Comparison of ENCODE assay signal across 7 cellular contexts in the genomic region with DNA sequence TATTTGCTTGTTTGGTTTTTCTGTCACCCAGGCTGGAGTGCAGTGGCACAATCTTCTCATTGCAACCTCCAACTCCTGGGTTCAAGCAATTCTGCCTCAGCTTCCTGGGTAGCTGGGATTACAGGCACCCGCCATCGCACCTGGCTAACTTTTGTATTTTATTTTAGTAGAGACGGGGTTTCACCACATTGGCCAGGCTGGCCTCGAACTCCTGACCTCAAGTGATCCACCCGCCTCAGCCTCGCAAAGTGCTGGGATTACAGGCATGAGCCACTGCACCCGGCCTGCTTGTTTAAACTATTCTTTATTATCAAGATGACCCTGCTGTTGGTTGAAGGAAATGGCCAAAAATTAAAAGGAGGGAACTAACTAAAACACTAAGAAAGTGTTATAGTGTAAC. TPM values are rescaled to one million over a fixed set of nuclear protein-coding genes. Genes with fewer than 3 reads are reported as not detected.
DNase-seq lines count a peak whose midpoint lies in the region; ATAC-seq, FAIRE-seq and TF ChIP-seq lines count a peak whose summit lies in the region.
"Not testable (repeated sequence)": the region's sequence is repeated elsewhere in the genome, so short reads cannot be mapped to it uniquely, and the experiment has no call there.

No MANE protein-coding gene starts in this region.

- ATAC-seq in CD8-positive, alpha-beta T cell; WTC11; GM12878: not testable (repeated sequence)

- DNase-seq in CD8-positive, alpha-beta T cell; NB4 (ENCODE audit: low read depth); WTC11 (ENCODE audit: low spot score); activated T-cell treated with anti-CD3 and anti-CD28 coated beads, Interleukin-2, amount 50 U/mL, for 24 hours; GM12878 (ENCODE audit: low read depth, low spot score); hepatocyte (ENCODE audit: low spot score); neural progenitor cell (ENCODE audit: low spot score): not testable (repeated sequence)

- not testable (repeated sequence) for H3K9ac ChIP-seq in GM12878 (ENCODE audit: control insufficient read depth, insufficient read depth, low read length); neural progenitor cell

- peaks cover 14% of the 10 kb centered on the region for H4K20me1 ChIP-seq in GM12878 (ENCODE audit: control insufficient read depth, insufficient read depth)
- peaks cover 100% of the 10 kb centered on the region for H4K20me1 ChIP-seq in hepatocyte (ENCODE audit: insufficient read depth, poor library complexity, severe bottlenecking)
- H4K20me1 ChIP-seq in neural progenitor cell (ENCODE audit: low read depth), result peaks cover 100% of the 10 kb centered on the region

- not testable (repeated sequence) for H3K27me3 ChIP-seq in CD8-positive, alpha-beta T cell (ENCODE audit: insufficient read depth, low read length); GM12878 (replicated peaks in 1 of 2; ENCODE audit: control insufficient read depth in 2 of 2, insufficient read depth in 2 of 2, low read length in 1 of 2); hepatocyte; neural progenitor cell

- FAIRE-seq in GM12878 (lab: Jason Lieb, UNC), result not testable (repeated sequence)

- TF ChIP-seq CTCF in CD8-positive, alpha-beta T cell (IDR thresholded peaks at IDR 0.05); NB4 (IDR thresholded peaks at IDR 0.05; ENCODE audit: low read depth, low read length); WTC11 (IDR thresholded peaks at IDR 0.05); GM12878 (IDR thresholded peaks at IDR 0.05 in 2 of 3, conservative IDR thresholded peaks at IDR 0.05 in 1 of 3; ENCODE audit: control insufficient read depth in 2 of 3, extremely low read depth in 1 of 3, insufficient read depth in 1 of 3, low read depth in 3 of 3, low read length in 3 of 3); hepatocyte (IDR thresholded peaks at IDR 0.05; ENCODE audit: poor library complexity); neural progenitor cell (IDR thresholded peaks at IDR 0.05): not testable (repeated sequence)

- H3K27me3 Mint-ChIP-seq in CD8-positive, alpha-beta T cell (ENCODE audit: low read depth); WTC11 (ENCODE audit: low read depth); activated T-cell treated with anti-CD3 and anti-CD28 coated beads, Interleukin-2, amount 50 U/mL, for 24 hours; neural progenitor cell (ENCODE audit: insufficient read depth, low read depth): not testable (repeated sequence)

- not testable (repeated sequence) for H3K9me2 ChIP-seq in hepatocyte (replicated peaks; ENCODE audit: insufficient read depth)

- not testable (repeated sequence) for H2AFZ ChIP-seq in GM12878 (ENCODE audit: control insufficient read depth, low read depth, low read length); hepatocyte; neural progenitor cell (replicated peaks)

- not testable (repeated sequence) for TF ChIP-seq RAD21 in GM12878 (IDR thresholded peaks at IDR 0.05; ENCODE audit: insufficient read depth, low read depth, low read length)

- H3F3A ChIP-seq in neural progenitor cell (ENCODE audit: low read depth), result peaks cover 19% of the 10 kb centered on the region

- peaks cover 31% of the 10 kb centered on the region for H3K36me3 Mint-ChIP-seq in CD8-positive, alpha-beta T cell
- H3K36me3 Mint-ChIP-seq in WTC11 (peaks cover 34% of the 10 kb centered on the region), neural progenitor cell (peaks cover 33% of the 10 kb centered on the region)
- H3K36me3 Mint-ChIP-seq in activated T-cell treated with anti-CD3 and anti-CD28 coated beads, Interleukin-2, amount 50 U/mL, for 24 hours (ENCODE audit: low read depth), result peaks cover 71% of the 10 kb centered on the region

- not testable (repeated sequence) for H3K9me3 ChIP-seq in CD8-positive, alpha-beta T cell (ENCODE audit: low read length); GM12878 (replicated peaks; ENCODE audit: control insufficient read depth, insufficient read depth, low read length); hepatocyte (ENCODE audit: low read depth); neural progenitor cell (ENCODE audit: low read depth)

- not testable (repeated sequence) for H3K9me3 Mint-ChIP-seq in CD8-positive, alpha-beta T cell; WTC11; activated T-cell treated with anti-CD3 and anti-CD28 coated beads, Interleukin-2, amount 50 U/mL, for 24 hours; neural progenitor cell

- not testable (repeated sequence) for H3K27ac ChIP-seq in CD8-positive, alpha-beta T cell (ENCODE audit: low read depth, low read length); GM12878 (ENCODE audit: control insufficient read depth, insufficient read depth); hepatocyte; neural progenitor cell

- TF ChIP-seq POLR2A in NB4 (IDR thresholded peaks at IDR 0.05; ENCODE audit: extremely low read depth, insufficient read length); GM12878 (IDR thresholded peaks at IDR 0.05; ENCODE audit: low read depth, low read length): not testable (repeated sequence)

- not testable (repeated sequence) for BruUV-seq in GM12878 (replicated peaks; lab: Mats Ljungman, UMichigan)

- SMC1A ChIA-PET in GM12878 (lab: Charles Lee; ENCODE audit: uncharacterized antibody, unreplicated experiment), result interaction anchor here (1.0 to 2.8 kb wide), 3 partner anchors 11 to 21 kb away, joined by 3 to 11 read pairs (median 4); no protein-coding TSS in a partner anchor

- H3K4me3 ChIP-seq in CD8-positive, alpha-beta T cell (ENCODE audit: low read depth, low read length); hepatocyte; neural progenitor cell: not testable (repeated sequence)
- peak overlapping the region; percentile 44 for H3K4me3 ChIP-seq in NB4 (ENCODE audit: low read depth, low read length)
- 0 out of 2 replicates have a peak overlapping the region, but pooled peaks have one; percentile 17 for H3K4me3 ChIP-seq in GM12878

- peaks cover 15% of the 10 kb centered on the region for H3K36me3 ChIP-seq in CD8-positive, alpha-beta T cell (ENCODE audit: insufficient read depth, low read length)
- peaks cover 4 to 10% of the 10 kb centered on the region in 2 experiments for H3K36me3 ChIP-seq in GM12878 (ENCODE audit: control insufficient read depth in 2 of 2, insufficient read depth in 2 of 2, low read length in 1 of 2)
- not testable (repeated sequence) for H3K36me3 ChIP-seq in hepatocyte (replicated peaks; ENCODE audit: insufficient read depth, low read depth)
- H3K36me3 ChIP-seq in neural progenitor cell, result peaks cover 17% of the 10 kb centered on the region

- TF ChIP-seq EP300 in GM12878 (IDR thresholded peaks at IDR 0.05; ENCODE audit: borderline replicate concordance in 1 of 2, control insufficient read depth in 1 of 2, low read depth in 2 of 2, low read length in 2 of 2), result not testable (repeated sequence)

- peaks cover 83% of the 10 kb centered on the region for H3K4me1 Mint-ChIP-seq in CD8-positive, alpha-beta T cell (ENCODE audit: low read depth)
- H3K4me1 Mint-ChIP-seq in WTC11, result peaks cover 72% of the 10 kb centered on the region
- H3K4me1 Mint-ChIP-seq in activated T-cell treated with anti-CD3 and anti-CD28 coated beads, Interleukin-2, amount 50 U/mL, for 24 hours (ENCODE audit: low read depth), result peaks cover 78% of the 10 kb centered on the region
- H3K4me1 Mint-ChIP-seq in neural progenitor cell, result peaks cover 33% of the 10 kb centered on the region

- H3K4me1 ChIP-seq in CD8-positive, alpha-beta T cell (ENCODE audit: insufficient read depth, low read length), result peaks cover 67% of the 10 kb centered on the region
- not testable (repeated sequence) for H3K4me1 ChIP-seq in GM12878 (ENCODE audit: control insufficient read depth, insufficient read depth, low read length)
- H3K4me1 ChIP-seq in hepatocyte (ENCODE audit: insufficient read depth), result peaks cover 51% of the 10 kb centered on the region
- peaks cover 37% of the 10 kb centered on the region for H3K4me1 ChIP-seq in neural progenitor cell

- peaks cover 100% of the 10 kb centered on the region for H3K79me2 ChIP-seq in GM12878 (ENCODE audit: control insufficient read depth, insufficient read depth, low read length)
- H3K79me2 ChIP-seq in hepatocyte, result peaks cover 100% of the 10 kb centered on the region
- peaks cover 100% of the 10 kb centered on the region for H3K79me2 ChIP-seq in neural progenitor cell (ENCODE audit: low read depth)

- RAD21 ChIA-PET in GM12878 (lab: Charles Lee; ENCODE audit: unreplicated experiment), result interaction anchor here (1.0 to 1.4 kb wide), 3 partner anchors 53 to 226 kb away, joined by 3 read pairs; partner anchors contain the start of gene MALSU1

- H3K4me3 Mint-ChIP-seq in CD8-positive, alpha-beta T cell, result peak overlapping the region; percentile 29
- H3K4me3 Mint-ChIP-seq in WTC11; activated T-cell treated with anti-CD3 and anti-CD28 coated beads, Interleukin-2, amount 50 U/mL, for 24 hours; neural progenitor cell: not testable (repeated sequence)

- H3K27ac Mint-ChIP-seq in CD8-positive, alpha-beta T cell; neural progenitor cell: not testable (repeated sequence)
- H3K27ac Mint-ChIP-seq in WTC11, result peak overlapping the region; percentile 24; the same call in 1 of the 2 replicates
- peak overlapping the region; percentile 71 for H3K27ac Mint-ChIP-seq in activated T-cell treated with anti-CD3 and anti-CD28 coated beads, Interleukin-2, amount 50 U/mL, for 24 hours

- intact Hi-C loops in CD8-positive, alpha-beta T cell (cut with DNase I, micrococcal nuclease), result loop anchor here (5.0 to 10.0 kb wide), 5 partner anchors 33 to 511 kb away; partner anchors contain the start of genes HYCC1 (in 1 of the 2) and NUP42 (in 1 of the 2)
- intact Hi-C loops in GM12878 (cut with micrococcal nuclease; ENCODE audit: unreplicated experiment), result not testable (repeated sequence)

- POLR2A ChIA-PET in CD8-positive, alpha-beta T cell (lab: Charles Lee), result interaction anchor here (0.9 kb wide), 1 partner anchor 14 kb away, joined by 3 read pairs; no protein-coding TSS in a partner anchor
- POLR2A ChIA-PET in WTC11 (lab: Charles Lee), result interaction anchor here (0.7 kb wide), 1 partner anchor 39 kb away, joined by 3 read pairs; no protein-coding TSS in a partner anchor
- POLR2A ChIA-PET in GM12878 (lab: Charles Lee), result interaction anchor here (1.2 to 2.5 kb wide), 2 partner anchors 14 to 64 kb away, joined by 4 to 8 read pairs; no protein-coding TSS in a partner anchor

- in situ Hi-C loops in GM12878 (cut with MboI), result not testable (repeated sequence)

- CTCF ChIA-PET in CD8-positive, alpha-beta T cell (lab: Charles Lee), result interaction anchor here (0.9 to 1.0 kb wide), 2 partner anchors 17 to 155 kb away, joined by 3 to 4 read pairs; partner anchors contain the start of gene FAM221A
- CTCF ChIA-PET in WTC11 (lab: Charles Lee), result not testable (repeated sequence)
- CTCF ChIA-PET in GM12878 (lab: Yijun Ruan, JAX), result interaction anchor here (1.3 to 3.2 kb wide), 4 partner anchors 19 to 242 kb away, joined by 3 to 27 read pairs (median 10); no protein-coding TSS in a partner anchor

- H3K4me2 ChIP-seq in GM12878 (ENCODE audit: control insufficient read depth, insufficient read depth) (peak overlapping the region; percentile 50), hepatocyte (peak overlapping the region; percentile 83), neural progenitor cell (peak overlapping the region; percentile 15)

- 66% methylated on average over 7 of the region's 7 CpGs for WGBS in GM12878 (ENCODE audit: insufficient coverage, insufficient replicate concordance, low lambda C conversion rate, missing lambda C conversion rate)
- WGBS in hepatocyte (ENCODE audit: low lambda C conversion rate, missing lambda C conversion rate), result 68% methylated on average over 7 of the region's 7 CpGs

RNA-seq across cellular contexts. Expression of gene TRA2A, which starts 6.2 kb away (rescaled TPM):
- total RNA-seq in CD8-positive, alpha-beta T cell, result 100 to 1,000 TPM; 258 to 271 TPM
- total RNA-seq in WTC11 (2021), result 110 to 144 TPM (median 133 TPM) in 3 replicates
- total RNA-seq in GM12878 (2013; cell fraction: nucleolus; rRNA removed), result 83.2 and 85.5 TPM in 2 replicates
- total RNA-seq in GM12878 (2014; rRNA removed), result 25.0 TPM in 2 replicates
- total RNA-seq in GM12878 (2014; rRNA removed; fragmentation: Illumina TruSeq; extraction: Trizol), result 71.2 and 78.0 TPM in 2 replicates
- 85.4 and 86.6 TPM in 2 replicates for total RNA-seq in GM12878 (2021)
- 52.8 TPM for polyA plus RNA-seq in GM12878 (2011; ENCODE audit: low read depth)
- 97.1 and 111 TPM in 2 replicates for polyA plus RNA-seq in GM12878 (2011; rRNA removed)
- polyA plus RNA-seq in GM12878 (2011; cell fraction: cytosol; rRNA removed), result 53.7 and 61.9 TPM in 2 replicates
- 68.4 and 86.0 TPM in 2 replicates for polyA plus RNA-seq in GM12878 (2011; cell fraction: nucleus; rRNA removed)
- 78.6 and 85.7 TPM in 2 replicates for polyA plus RNA-seq in GM12878 (2012)
- 224 and 533 TPM in 2 replicates for polyA plus RNA-seq in GM12878 (2014; fragmentation: Illumina TruSeq; extraction: Trizol)
- 10 to 100 TPM; 69.2 to 83.1 TPM for polyA plus RNA-seq in GM12878 (2014; fragmentation: Nextera tagmentation; extraction: Ambion mirVana)
- polyA plus RNA-seq in GM12878 (2014; rRNA removed), result 99.5 and 103 TPM in 2 replicates
- polyA plus RNA-seq in GM12878 (2016; fragmentation: Nextera tagmentation; extraction: Ambion mirVana), result 100 to 1,000 TPM; 135 TPM
- 61.7 and 77.2 TPM in 2 replicates for polyA minus RNA-seq in GM12878 (2011; rRNA and poly(A)+ RNA removed)
- 31.9 and 40.4 TPM in 2 replicates for polyA minus RNA-seq in GM12878 (2011; cell fraction: cytosol; rRNA and poly(A)+ RNA removed)
- polyA minus RNA-seq in GM12878 (2011; cell fraction: nucleus; rRNA and poly(A)+ RNA removed), result 39.3 and 70.9 TPM in 2 replicates
- 41.0 and 57.2 TPM in 2 replicates for total RNA-seq in hepatocyte
- polyA plus RNA-seq in hepatocyte, result 55.4 and 57.1 TPM in 2 replicates
- 81.9 and 126 TPM in 2 replicates for total RNA-seq in neural progenitor cell (ENCODE audit: low replicate concordance)

RNA-seq across cellular contexts. Expression of gene IGF2BP3, which starts 55.3 kb away (rescaled TPM):
- total RNA-seq in CD8-positive, alpha-beta T cell, result not detected
- total RNA-seq in WTC11 (2021) (129 to 165 TPM (median 164 TPM) in 3 replicates), GM12878 (2014; rRNA removed) (30.8 and 38.9 TPM in 2 replicates), GM12878 (2014; rRNA removed; fragmentation: Illumina TruSeq; extraction: Trizol) (56.8 and 62.3 TPM in 2 replicates), GM12878 (2021) (48.5 and 49.7 TPM in 2 replicates), hepatocyte (73.1 and 75.7 TPM in 2 replicates), neural progenitor cell (ENCODE audit: low replicate concordance) (172 and 242 TPM in 2 replicates)
- 193 and 204 TPM in 2 replicates for total RNA-seq in GM12878 (2013; cell fraction: nucleolus; rRNA removed)
- 12.8 TPM for polyA plus RNA-seq in GM12878 (2011; ENCODE audit: low read depth)
- polyA plus RNA-seq in GM12878 (2011; rRNA removed) (43.3 and 63.1 TPM in 2 replicates), GM12878 (2014; fragmentation: Illumina TruSeq; extraction: Trizol) (61.2 and 76.6 TPM in 2 replicates), GM12878 (2014; fragmentation: Nextera tagmentation; extraction: Ambion mirVana) (1 to 10 TPM; 4.6 to 4.7 TPM), GM12878 (2014; rRNA removed) (41.4 and 43.1 TPM in 2 replicates), GM12878 (2016; fragmentation: Nextera tagmentation; extraction: Ambion mirVana) (10 to 100 TPM; 15.0 to 16.0 TPM), hepatocyte (28.9 and 31.1 TPM in 2 replicates)
- 31.7 and 32.1 TPM in 2 replicates for polyA plus RNA-seq in GM12878 (2011; cell fraction: cytosol; rRNA removed)
- 35.0 and 45.2 TPM in 2 replicates for polyA plus RNA-seq in GM12878 (2011; cell fraction: nucleus; rRNA removed)
- 23.1 and 32.9 TPM in 2 replicates for polyA plus RNA-seq in GM12878 (2012)
- polyA minus RNA-seq in GM12878 (2011; rRNA and poly(A)+ RNA removed), result 42.1 and 55.8 TPM in 2 replicates
- 22.2 and 26.1 TPM in 2 replicates for polyA minus RNA-seq in GM12878 (2011; cell fraction: cytosol; rRNA and poly(A)+ RNA removed)
- polyA minus RNA-seq in GM12878 (2011; cell fraction: nucleus; rRNA and poly(A)+ RNA removed), result 25.8 and 44.7 TPM in 2 replicates

Comparison
In these comparisons a context has a peak if more than half of its experiments do, and no peak if none do; other contexts are left out.
1. H3K4me2 ChIP-seq: peak in every context shown above with its lines; median percentile 83 in hepatocyte; 50 in GM12878; 15 in neural progenitor cell.
2. RNA of gene IGF2BP3, which starts 55.3 kb away (total RNA-seq): 172 to 242 TPM in neural progenitor cell, 129 to 165 TPM in WTC11, 73.1 to 75.7 TPM in hepatocyte and 30.8 to 204 TPM in GM12878; not detected in CD8-positive, alpha-beta T cell; every median in the first group is over 10 times any median in the second.